ENCODE assay signal across 7 cellular contexts in genomic region chr5:52989025-52989780, GRCh38. TPM values are rescaled to one million over a fixed set of nuclear protein-coding genes. Genes with fewer than 3 reads are reported as not detected.
DNase-seq lines count a peak whose midpoint lies in the region; ATAC-seq, FAIRE-seq and TF ChIP-seq lines count a peak whose summit lies in the region.

TSS of gene ITGA2 (plus strand) at chr5:52989352. CDS start at chr5:52989469, 117 bp downstream.

- peaks cover 24% of the 10 kb centered on the region for H3K4me1 Mint-ChIP-seq in astrocyte (ENCODE audit: low read depth, unreplicated experiment)

- peak within 1 kb of the TSS; percentile 68 for H3K27ac Mint-ChIP-seq in astrocyte (ENCODE audit: unreplicated experiment)

- H3K4me1 ChIP-seq in astrocyte (ENCODE audit: insufficient read depth, low read length): peaks cover 22% of the 10 kb centered on the region

- DNase-seq in GM13977 (ENCODE audit: low spot score): peak; percentile 65
- DNase-seq in RPMI7951 (ENCODE audit: low read depth): peak; percentile 61
- DNase-seq in astrocyte (ENCODE audit: low read depth): no peak
- DNase-seq in hypothalamus (lab: John Stamatoyannopoulos, UW): peak in 32 of 51 donors; percentile 4 to 65 (median 34)
- DNase-seq in retina: peak; percentile 82
- DNase-seq in GM19239 (ENCODE audit: insufficient read length, low spot score): no peak

- H3K9ac ChIP-seq in astrocyte (ENCODE audit: low read length): peak within 1 kb of the TSS; percentile 79

- peak within 1 kb of the TSS; percentile 97 for H3K4me2 ChIP-seq in astrocyte (ENCODE audit: low read length)

- no peaks in the 10 kb centered on the region for H3K27me3 Mint-ChIP-seq in astrocyte (ENCODE audit: low read depth, unreplicated experiment)

- no peak for TF ChIP-seq CTCF in GM13977 (IDR thresholded peaks at IDR 0.05; ENCODE audit: extremely low read depth, insufficient read depth, missing control alignments)
- TF ChIP-seq CTCF in astrocyte (IDR thresholded peaks at IDR 0.05; ENCODE audit: insufficient read depth, low read depth, low read length): no peak

- peaks cover 2% of the 10 kb centered on the region for H3K36me3 Mint-ChIP-seq in astrocyte (ENCODE audit: low read depth, unreplicated experiment)

- FAIRE-seq in astrocyte (lab: Jason Lieb, UNC) (no peak), GM19239 (lab: Jason Lieb, UNC) (no peak)

- no peaks in the 10 kb centered on the region for H3K9me3 ChIP-seq in astrocyte (ENCODE audit: insufficient read depth, low read depth, low read length)

- H4K20me1 ChIP-seq in astrocyte (ENCODE audit: insufficient read depth, low read length): no peaks in the 10 kb centered on the region

- H3K79me2 ChIP-seq in astrocyte (ENCODE audit: insufficient read depth, low read length): peaks cover 49% of the 10 kb centered on the region

- peaks cover 9% of the 10 kb centered on the region for H3K36me3 ChIP-seq in astrocyte (ENCODE audit: insufficient read depth, low read length)

- ATAC-seq in HG02970 (IDR thresholded peaks at IDR 0.05; ENCODE audit: low FRiP score, unreplicated experiment): peak; percentile 71

- peak within 1 kb of the TSS; percentile 84 for H2AFZ ChIP-seq in astrocyte (ENCODE audit: low read depth, low read length)

- peak within 1 kb of the TSS; percentile 87 for H3K4me3 ChIP-seq in astrocyte (ENCODE audit: insufficient read depth, low read depth, low read length)

- H3K4me3 Mint-ChIP-seq in astrocyte (ENCODE audit: unreplicated experiment): peak within 1 kb of the TSS; percentile 88

- no peaks in the 10 kb centered on the region for H3K9me3 Mint-ChIP-seq in astrocyte (ENCODE audit: unreplicated experiment)

- in situ Hi-C loops in GM13977 (cut with MboI; ENCODE audit: low pct_unique_long_range_greater_than_20kb, low sequenced_read_pairs, unreplicated experiment): no loop called here

- H3K27ac ChIP-seq in astrocyte (ENCODE audit: low read depth, low read length): peak within 1 kb of the TSS; percentile 55

- no peaks in the 10 kb centered on the region for H3K27me3 ChIP-seq in astrocyte (ENCODE audit: insufficient read depth, low read length)

RNA-seq across cellular contexts. Expression of gene ITGA2, which starts in this region (rescaled TPM):
- total RNA-seq in RPMI7951 (2014; rRNA removed; shearing (Covaris generic)): 25.2 and 28.4 TPM in 2 replicates
- 20.1 and 35.9 TPM in 2 replicates for total RNA-seq in astrocyte

Comparison
In these comparisons a context has a peak if more than half of its experiments do, and no peak if none do; other contexts are left out.
1. DNase-seq: peak in GM13977 (single experiment), RPMI7951 (single experiment), hypothalamus (32 of 51) and retina (single experiment); none in astrocyte (single experiment) and GM19239 (single experiment).